In the genomic region with DNA sequence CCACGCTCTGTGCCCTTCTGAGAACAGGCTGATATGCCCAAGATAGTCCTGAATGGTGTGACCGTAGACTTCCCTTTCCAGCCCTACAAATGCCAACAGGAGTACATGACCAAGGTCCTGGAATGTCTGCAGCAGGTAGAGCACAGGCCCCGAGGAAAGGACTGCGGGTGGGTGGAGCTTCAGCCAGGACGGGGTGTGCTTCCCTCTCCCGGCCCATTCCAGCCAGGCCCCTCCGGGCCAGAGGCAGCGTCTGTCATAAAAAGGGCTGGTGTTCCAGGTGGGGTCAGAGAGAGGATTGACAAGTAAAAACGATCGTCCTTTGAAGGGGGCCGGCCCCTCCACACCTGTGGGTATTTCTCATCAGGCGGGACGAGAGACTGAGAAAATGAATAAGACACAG, we compare ENCODE assay signal across 1 cellular context.
TF ChIP-seq lines count a peak whose summit lies in the region.

No MANE protein-coding gene starts in this region.

TF ChIP-seq in HepG2, 621 proteins besides CTCF, POLR2A, EP300 and RAD21:
- 0 out of 2 replicates have a peak, but pooled peaks have one; percentile 3 for TF ChIP-seq ZNF672 (CRISPR knock-in tag; IDR thresholded peaks at IDR 0.05)
- TF ChIP-seq NRL (CRISPR knock-in tag; IDR thresholded peaks at IDR 0.05; ENCODE audit: borderline replicate concordance): 0 out of 2 replicates have a peak, but pooled peaks have one; percentile 0
- peak; percentile 38 for TF ChIP-seq TEAD3 (CRISPR knock-in tag; optimal IDR thresholded peaks at IDR 0.05; ENCODE audit: borderline replicate concordance)
- TF ChIP-seq ZNF550 (CRISPR knock-in tag; IDR thresholded peaks at IDR 0.05; ENCODE audit: borderline replicate concordance): peak; percentile 6; the same call in 1 of the 2 replicates
- no peak for TF ChIP-seq ZNF768 (CRISPR knock-in tag; IDR thresholded peaks at IDR 0.05)
- TF ChIP-seq, protein P1, sequence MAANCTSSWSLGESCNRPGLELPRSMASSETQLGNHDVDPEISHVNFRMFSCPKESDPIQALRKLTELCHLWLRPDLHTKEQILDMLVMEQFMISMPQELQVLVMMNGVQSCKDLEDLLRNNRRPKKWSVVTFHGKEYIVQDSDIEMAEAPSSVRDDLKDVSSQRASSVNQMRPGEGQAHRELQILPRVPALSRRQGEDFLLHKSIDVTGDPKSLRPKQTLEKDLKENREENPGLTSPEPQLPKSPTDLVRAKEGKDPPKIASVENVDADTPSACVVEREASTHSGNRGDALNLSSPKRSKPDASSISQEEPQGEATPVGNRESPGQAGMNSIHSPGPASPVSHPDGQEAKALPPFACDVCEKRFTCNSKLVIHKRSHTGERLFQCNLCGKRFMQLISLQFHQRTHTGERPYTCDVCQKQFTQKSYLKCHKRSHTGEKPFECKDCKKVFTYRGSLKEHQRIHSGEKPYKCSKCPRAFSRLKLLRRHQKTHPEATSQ (CRISPR knock-in tag; IDR thresholded peaks at IDR 0.05; ENCODE audit: borderline replicate concordance): 0 out of 2 replicates have a peak, but pooled peaks have one; percentile 14
- TF ChIP-seq ZNF121 (CRISPR knock-in tag; IDR thresholded peaks at IDR 0.05): peak; percentile 80
- 0 out of 2 replicates have a peak, but pooled peaks have one; percentile 27 for TF ChIP-seq POLR2AphosphoS5 (IDR thresholded peaks at IDR 0.05; ENCODE audit: low read depth, low read length)
- TF ChIP-seq HOXA9 (CRISPR knock-in tag; IDR thresholded peaks at IDR 0.05; ENCODE audit: borderline replicate concordance): 0 out of 2 replicates have a peak, but pooled peaks have one; percentile 15
- no peak for TF ChIP-seq NFKBIZ (CRISPR knock-in tag; IDR thresholded peaks at IDR 0.05)
- no peak for TF ChIP-seq GATAD2A (CRISPR knock-in tag; IDR thresholded peaks at IDR 0.05)
